In genomic region chr3:129461461-129462146, GRCh38 we compare ENCODE assay signal across 12 cellular contexts. TPM values are rescaled to one million over a fixed set of nuclear protein-coding genes. Genes with fewer than 3 reads are reported as not detected.
DNase-seq lines count a peak whose midpoint lies in the region; ATAC-seq and TF ChIP-seq lines count a peak whose summit lies in the region.
"Had no signal": no experiment of that assay in that cellular context is flagged by ENCODE, and none has a peak within 500 bp of the region (broad histone marks: within the 10 kb centered on the region; RNA-seq: fewer than 3 reads in every experiment).

No MANE protein-coding gene starts in this region.

- H3K27ac ChIP-seq in layer of hippocampus (ENCODE audit: low read depth, low read length): peak overlapping the region; percentile 81
- H3K27ac ChIP-seq: thoracic aorta had no signal

- H3K27me3 ChIP-seq in layer of hippocampus (ENCODE audit: control insufficient read depth, insufficient read depth, low read length): no peaks in the 10 kb centered on the region

- ATAC-seq in GM21786 (IDR thresholded peaks at IDR 0.05; ENCODE audit: unreplicated experiment) (no peak), GM19351 (IDR thresholded peaks at IDR 0.05; ENCODE audit: unreplicated experiment) (no peak)

- DNase-seq in EH (ENCODE audit: low read depth) (peak; percentile 24), NCI-H460 (ENCODE audit: extremely low read depth, low read depth) (peak; percentile 25), choroid plexus epithelial cell (ENCODE audit: low read depth) (peak; percentile 76), NOMO-1 treated with DMSO at 0.1 percent for 48 hours (lab: John Stamatoyannopoulos, UW; ENCODE audit: unreplicated experiment) (no peak), NOMO-1 (lab: John Stamatoyannopoulos, UW; ENCODE audit: unreplicated experiment in 2 of 2) (no peak)
- DNase-seq: activated CD4-positive, alpha-beta T cell treated with anti-CD3 and anti-CD28 coated beads, Interleukin-2, amount 10 ng/mL, durations not matched to agents 24 days and 14 days; NCI-H446 treated with DMSO at 0.1 percent for 48 hours had no signal

- no peak for TF ChIP-seq CTCF in choroid plexus epithelial cell (conservative IDR thresholded peaks at IDR 0.05; ENCODE audit: low read depth, low read length)

- no peak overlapping the region for H3K4me3 ChIP-seq in choroid plexus epithelial cell (ENCODE audit: low read depth, low read length)
- H3K4me3 ChIP-seq: thoracic aorta had no signal

RNA-seq across cellular contexts. Expression of gene IFT122, which starts 21.6 kb away (rescaled TPM):
- total RNA-seq in NCI-H460 (2014; rRNA removed; shearing (Covaris generic)): 4.0 and 7.0 TPM in 2 replicates
- 25.4 and 27.5 TPM in 2 replicates for polyA plus RNA-seq in NCI-H460 (2014; cell fraction: nucleus; rRNA removed)

RNA-seq across cellular contexts. Expression of gene MBD4, which starts 21.9 kb away (rescaled TPM):
- 21.4 and 26.9 TPM in 2 replicates for total RNA-seq in NCI-H460 (2014; rRNA removed; shearing (Covaris generic))
- 19.9 and 22.8 TPM in 2 replicates for polyA plus RNA-seq in NCI-H460 (2014; cell fraction: nucleus; rRNA removed)

RNA-seq across cellular contexts. Expression of gene EFCAB12, which starts 33.2 kb away (rescaled TPM):
- not detected in 2 replicates for total RNA-seq in NCI-H460 (2014; rRNA removed; shearing (Covaris generic))
- polyA plus RNA-seq in NCI-H460 (2014; cell fraction: nucleus; rRNA removed): not detected in 2 replicates
- total RNA-seq: chondrocyte had no signal

Comparison
In these comparisons a context has a peak if more than half of its experiments do, and no peak if none do; other contexts are left out.
1. DNase-seq: peak in EH (single experiment), NCI-H460 (single experiment) and choroid plexus epithelial cell (single experiment); none in NOMO-1 treated with DMSO at 0.1 percent for 48 hours (single experiment) and NOMO-1 (0 of 2).